ENCODE assay signal across 33 cellular contexts in genomic region chr4:67935888-67936287, GRCh38. TPM values are rescaled to one million over a fixed set of nuclear protein-coding genes. Genes with fewer than 3 reads are reported as not detected.
"Had no signal": no experiment of that assay in that cellular context is flagged by ENCODE, and none has a peak within 500 bp of the region (broad histone marks: within the 10 kb centered on the region; RNA-seq: fewer than 3 reads in every experiment).

No MANE protein-coding gene starts in this region.

- DNase-seq: activated CD4-positive, alpha-beta T cell treated with anti-CD3 and anti-CD28 coated beads, Interleukin-2, amount 50 U/mL, for 1 hour; activated CD4-positive, CD25-positive, alpha-beta regulatory T cell treated with anti-CD3 and anti-CD28 coated beads, Interleukin-2, amount 50 U/mL, for 72 hours; activated CD8-positive, alpha-beta memory T cell treated with anti-CD3 and anti-CD28 coated beads, Interleukin-2, amount 10 ng/mL, durations not matched to agents 7 days and 5 days; activated CD8-positive, alpha-beta T cell treated with anti-CD3 and anti-CD28 coated beads for 36 hours; activated effector memory CD4-positive, alpha-beta T cell treated with anti-CD3 and anti-CD28 coated beads, Interleukin-2, amount 50 U/mL, for 16 hours; activated naive CD4-positive, alpha-beta T cell treated with anti-CD3 and anti-CD28 coated beads for 36 hours; activated naive CD8-positive, alpha-beta T cell treated with anti-CD3 and anti-CD28 coated beads for 36 hours; adrenal gland; effector memory CD8-positive, alpha-beta T cell; erythroblast; foreskin keratinocyte; heart right ventricle; naive B cell; nephron progenitor cell; right lobe of liver; stimulated activated CD4-positive, alpha-beta T cell treated with anti-CD3 and anti-CD28 coated beads, Interleukin-2, amount 100 ng/mL, for 48 hours; stimulated activated naive CD8-positive, alpha-beta T cell treated with anti-CD3 and anti-CD28 coated beads, Interleukin-15, amount 100 ng/mL, for 72 hours; substantia nigra; T-helper 2 cell had no signal

- H3K4me3 Mint-ChIP-seq: activated CD8-positive, alpha-beta memory T cell treated with anti-CD3 and anti-CD28 coated beads, Interleukin-2, amount 10 ng/mL, durations not matched to agents 7 days and 5 days; activated CD8-positive, alpha-beta T cell treated with anti-CD3 and anti-CD28 coated beads for 36 hours; activated naive CD4-positive, alpha-beta T cell treated with anti-CD3 and anti-CD28 coated beads for 36 hours; activated naive CD8-positive, alpha-beta T cell treated with anti-CD3 and anti-CD28 coated beads for 36 hours; brain; effector memory CD8-positive, alpha-beta T cell; mesothelial cell of epicardium; naive B cell; nephron progenitor cell; stimulated activated naive CD8-positive, alpha-beta T cell treated with anti-CD3 and anti-CD28 coated beads, Interleukin-15, amount 100 ng/mL, for 72 hours; type B pancreatic cell had no signal

- H3K4me1 Mint-ChIP-seq: activated naive CD8-positive, alpha-beta T cell treated with anti-CD3 and anti-CD28 coated beads for 36 hours; naive B cell; nephron progenitor cell; stimulated activated naive CD8-positive, alpha-beta T cell treated with anti-CD3 and anti-CD28 coated beads, Interleukin-15, amount 100 ng/mL, for 72 hours had no signal

- H3K9me3 Mint-ChIP-seq: activated naive CD8-positive, alpha-beta T cell treated with anti-CD3 and anti-CD28 coated beads for 36 hours; stimulated activated naive CD8-positive, alpha-beta T cell treated with anti-CD3 and anti-CD28 coated beads, Interleukin-15, amount 100 ng/mL, for 72 hours had no signal

- H3K27me3 Mint-ChIP-seq: activated naive CD8-positive, alpha-beta T cell treated with anti-CD3 and anti-CD28 coated beads for 36 hours; effector memory CD8-positive, alpha-beta T cell; naive B cell; progenitor cell of endocrine pancreas; type B pancreatic cell had no signal

- H3K36me3 ChIP-seq: adrenal gland, ascending aorta, heart right ventricle, neutrophil, right lobe of liver had no signal

- H3K9me3 ChIP-seq: adrenal gland, ascending aorta, neutrophil, right lobe of liver had no signal

- H3K4me3 ChIP-seq: adrenal gland, ascending aorta, coronary artery, heart right ventricle, right lobe of liver had no signal

- ATAC-seq: activated CD8-positive, alpha-beta memory T cell treated with anti-CD3 and anti-CD28 coated beads, Interleukin-2, amount 10 ng/mL, durations not matched to agents 7 days and 5 days; activated CD8-positive, alpha-beta T cell treated with anti-CD3 and anti-CD28 coated beads for 36 hours; effector memory CD8-positive, alpha-beta T cell; foreskin keratinocyte; heart right ventricle; right lobe of liver; stimulated activated naive CD8-positive, alpha-beta T cell treated with anti-CD3 and anti-CD28 coated beads, Interleukin-15, amount 100 ng/mL, for 72 hours had no signal

- H3K27me3 ChIP-seq: adrenal gland, ascending aorta, foreskin keratinocyte, heart right ventricle, neutrophil, right lobe of liver had no signal

- H3K27ac Mint-ChIP-seq: activated CD8-positive, alpha-beta memory T cell treated with anti-CD3 and anti-CD28 coated beads, Interleukin-2, amount 10 ng/mL, durations not matched to agents 7 days and 5 days; activated CD8-positive, alpha-beta T cell treated with anti-CD3 and anti-CD28 coated beads for 36 hours; activated naive CD4-positive, alpha-beta T cell treated with anti-CD3 and anti-CD28 coated beads for 36 hours; activated naive CD8-positive, alpha-beta T cell treated with anti-CD3 and anti-CD28 coated beads for 36 hours; brain; effector memory CD8-positive, alpha-beta T cell; mesothelial cell of epicardium; nephron progenitor cell; progenitor cell of endocrine pancreas; stimulated activated naive CD8-positive, alpha-beta T cell treated with anti-CD3 and anti-CD28 coated beads, Interleukin-15, amount 100 ng/mL, for 72 hours; type B pancreatic cell had no signal

- H3K4me1 ChIP-seq: adrenal gland, ascending aorta, heart right ventricle, right lobe of liver had no signal

- H3K36me3 Mint-ChIP-seq: activated CD8-positive, alpha-beta memory T cell treated with anti-CD3 and anti-CD28 coated beads, Interleukin-2, amount 10 ng/mL, durations not matched to agents 7 days and 5 days; activated naive CD8-positive, alpha-beta T cell treated with anti-CD3 and anti-CD28 coated beads for 36 hours; brain; naive B cell; type B pancreatic cell had no signal

- H3K27ac ChIP-seq: adrenal gland, ascending aorta, coronary artery, foreskin keratinocyte, heart right ventricle, neutrophil, right lobe of liver had no signal

RNA-seq across cellular contexts. Expression of gene TMPRSS11A, which starts 27.4 kb away (rescaled TPM):
- total RNA-seq: activated CD8-positive, alpha-beta memory T cell treated with anti-CD3 and anti-CD28 coated beads, Interleukin-2, amount 10 ng/mL, durations not matched to agents 7 days and 5 days; activated CD8-positive, alpha-beta T cell treated with anti-CD3 and anti-CD28 coated beads for 36 hours; activated naive CD4-positive, alpha-beta T cell treated with anti-CD3 and anti-CD28 coated beads for 36 hours; activated naive CD8-positive, alpha-beta T cell treated with anti-CD3 and anti-CD28 coated beads for 36 hours; adrenal gland; ascending aorta; cardiac septum; cerebellum; foreskin keratinocyte; heart right ventricle; kidney epithelial cell; lower leg skin; osteocyte; progenitor cell of endocrine pancreas; right lobe of liver; skeletal muscle tissue had no signal
- polyA plus RNA-seq: foreskin keratinocyte had no signal

RNA-seq across cellular contexts. Expression of gene TMPRSS11D, which starts 52.1 kb away (rescaled TPM):
- total RNA-seq: activated CD8-positive, alpha-beta memory T cell treated with anti-CD3 and anti-CD28 coated beads, Interleukin-2, amount 10 ng/mL, durations not matched to agents 7 days and 5 days; activated CD8-positive, alpha-beta T cell treated with anti-CD3 and anti-CD28 coated beads for 36 hours; activated naive CD4-positive, alpha-beta T cell treated with anti-CD3 and anti-CD28 coated beads for 36 hours; activated naive CD8-positive, alpha-beta T cell treated with anti-CD3 and anti-CD28 coated beads for 36 hours; adrenal gland; ascending aorta; cardiac septum; cerebellum; heart right ventricle; kidney epithelial cell; mesothelial cell of epicardium; osteocyte; progenitor cell of endocrine pancreas; renal cortical epithelial cell; right lobe of liver; skeletal muscle tissue had no signal
- polyA plus RNA-seq: adrenal gland had no signal
